Comparison of ENCODE assay signal across 12 cellular contexts in genomic region chr10:45592432-45592831, GRCh38.
A peak's percentile ranks its signal among the peaks of the same experiment; 100 is the strongest.
DNase-seq lines count a peak whose midpoint lies in the region; TF ChIP-seq lines count a peak whose summit lies in the region.
"Had no signal": no experiment of that assay in that cellular context is flagged by ENCODE, and none has a peak within 500 bp of the region (broad histone marks: within the 10 kb centered on the region; RNA-seq: fewer than 3 reads in every experiment).

No MANE protein-coding gene starts in this region.

- H3K27ac Mint-ChIP-seq in brain (peak overlapping the region in 2 of 5 experiments; percentile 17 to 63), nephron (no peak overlapping the region)

- H2AFZ ChIP-seq in Karpas-422 (ENCODE audit: low read length) = no peak overlapping the region

- H3K27me3 Mint-ChIP-seq in brain = peaks cover 3% of the 10 kb centered on the region
- H3K27me3 Mint-ChIP-seq in nephron (ENCODE audit: low read depth) = no peaks in the 10 kb centered on the region

- H3K9me2 ChIP-seq in DOHH2 (replicated peaks; ENCODE audit: control insufficient read depth, low read length) = no peaks in the 10 kb centered on the region
- H3K9me2 ChIP-seq in Karpas-422 (replicated peaks; ENCODE audit: insufficient read depth, low read length) = no peaks in the 10 kb centered on the region

- H3K4me3 Mint-ChIP-seq in brain (peak overlapping the region; percentile 53 to 97 (median 76)), nephron (peak overlapping the region; percentile 40 to 45 (median 44))

- no peak for DNase-seq in Karpas-422
- no peak for DNase-seq in NCI-H187 (lab: John Stamatoyannopoulos, UW)
- DNase-seq in NCI-H1048 (lab: John Stamatoyannopoulos, UW) = no peak
- DNase-seq in activated CD4-positive, CD25-positive, alpha-beta regulatory T cell (lab: John Stamatoyannopoulos, UW) = no peak
- DNase-seq: DMS 273 treated with DMSO at 0.1 percent for 48 hours, NCI-H2107, sigmoid colon, thyroid gland had no signal

- peaks cover 9% of the 10 kb centered on the region for H3K36me3 ChIP-seq in DOHH2 (ENCODE audit: control insufficient read depth, low read length)
- H3K36me3 ChIP-seq in Karpas-422 (ENCODE audit: insufficient read depth, low read length) = peaks cover 35% of the 10 kb centered on the region
- H3K36me3 ChIP-seq: thyroid gland had no signal

- H3K79me2 ChIP-seq in DOHH2 (ENCODE audit: control insufficient read depth, low read length) (peaks cover 24% of the 10 kb centered on the region), Karpas-422 (ENCODE audit: low read length) (peaks cover 67% of the 10 kb centered on the region)

- H4K20me1 ChIP-seq in DOHH2 (ENCODE audit: control insufficient read depth, insufficient read depth, low read depth, low read length) (no peaks in the 10 kb centered on the region), Karpas-422 (ENCODE audit: insufficient read depth, low read depth, low read length) (no peaks in the 10 kb centered on the region)

- H3K9ac ChIP-seq in Karpas-422 (ENCODE audit: low read length) = peak overlapping the region; percentile 85
- H3K9ac ChIP-seq: KMS-11 had no signal

- no peaks in the 10 kb centered on the region; the same call in 1 of the 2 replicates for H3F3A ChIP-seq in DOHH2 (ENCODE audit: control insufficient read depth, insufficient read depth)

- H3K4me1 Mint-ChIP-seq in brain = peaks cover 48% of the 10 kb centered on the region
- peaks cover 16% of the 10 kb centered on the region for H3K4me1 Mint-ChIP-seq in nephron

- no peaks in the 10 kb centered on the region for H3K27me3 ChIP-seq in DOHH2 (ENCODE audit: control insufficient read depth, low read length)
- H3K27me3 ChIP-seq in Karpas-422 (ENCODE audit: low read length) = no peaks in the 10 kb centered on the region
- H3K27me3 ChIP-seq: sigmoid colon, thyroid gland had no signal

- TF ChIP-seq CTCF in DOHH2 (IDR thresholded peaks at IDR 0.05; ENCODE audit: low read depth, low read length, poor library complexity, severe bottlenecking) (no peak), brain (conservative IDR thresholded peaks at IDR 0.05) (no peak), nephron (IDR thresholded peaks at IDR 0.05; ENCODE audit: unreplicated experiment in 3 of 3) (no peak)

- H3K4me1 ChIP-seq in DOHH2 (ENCODE audit: control insufficient read depth, low read length) = peaks cover 29% of the 10 kb centered on the region
- peaks cover 33% of the 10 kb centered on the region for H3K4me1 ChIP-seq in Karpas-422 (ENCODE audit: low read length)

- H3K9me3 Mint-ChIP-seq in brain (peaks cover 0 to 10% (median 5%) of the 10 kb centered on the region in 5 experiments), nephron (peaks cover 8% of the 10 kb centered on the region)

- H3K4me3 ChIP-seq in DOHH2 (ENCODE audit: low read length) (peak overlapping the region; percentile 44), Karpas-422 (ENCODE audit: low read length) (peak overlapping the region; percentile 49)
- H3K4me3 ChIP-seq: thyroid gland had no signal

- H3K9me3 ChIP-seq in DOHH2 (ENCODE audit: control insufficient read depth, insufficient read depth, low read length) (peaks cover 8% of the 10 kb centered on the region; the same call in 1 of the 2 replicates), Karpas-422 (ENCODE audit: low read length) (peaks cover 13% of the 10 kb centered on the region)
- H3K9me3 ChIP-seq: sigmoid colon, thyroid gland had no signal

- H3K4me2 ChIP-seq in DOHH2 (ENCODE audit: low read length) (peak overlapping the region; percentile 72), Karpas-422 (ENCODE audit: low read depth, low read length, poor library complexity, severe bottlenecking) (peak overlapping the region; percentile 84)

- H3K36me3 Mint-ChIP-seq in brain = peaks cover 29% of the 10 kb centered on the region
- peaks cover 27% of the 10 kb centered on the region for H3K36me3 Mint-ChIP-seq in nephron (ENCODE audit: low read depth)

- no peak overlapping the region for H3K27ac ChIP-seq in DOHH2 (ENCODE audit: low read depth, low read length)
- H3K27ac ChIP-seq in Karpas-422 (ENCODE audit: low read length) = peak overlapping the region; percentile 12; the same call in 1 of the 2 replicates
- H3K27ac ChIP-seq: KMS-11, sigmoid colon, thyroid gland had no signal
